2 cellular contexts compared by ENCODE assay signal in genomic region chr6:34317172-34317477, GRCh38.
A peak's percentile ranks its signal among the peaks of the same experiment; 100 is the strongest.
TF ChIP-seq lines count a peak whose summit lies in the region.

No MANE protein-coding gene starts in this region.

TF ChIP-seq in H1, 55 proteins besides CTCF, POLR2A, EP300 and RAD21:
- TF ChIP-seq BCL11A (IDR thresholded peaks at IDR 0.05; ENCODE audit: low read depth in 2 of 2, low read length in 2 of 2) (no peak), BRCA1 (IDR thresholded peaks at IDR 0.05; ENCODE audit: low read depth, low read length) (peak; percentile 57; the same call in 1 of the 2 replicates), POLR2AphosphoS5 (IDR thresholded peaks at IDR 0.05; ENCODE audit: low read depth, low read length) (no peak), CHD1 (IDR thresholded peaks at IDR 0.05; ENCODE audit: low read depth, low read length) (no peak), KDM1A (IDR thresholded peaks at IDR 0.05; ENCODE audit: borderline replicate concordance, low read length) (no peak), JUN (IDR thresholded peaks at IDR 0.05; ENCODE audit: low read depth, low read length) (no peak)
TF ChIP-seq in H1: peak in this region for 1.

TF ChIP-seq in SK-N-SH, 30 proteins besides CTCF, POLR2A, EP300 and RAD21:
- TF ChIP-seq JUND (IDR thresholded peaks at IDR 0.05) = no peak
- TF ChIP-seq POLR2AphosphoS5 (IDR thresholded peaks at IDR 0.05; ENCODE audit: low read depth, low read length) = no peak
- TF ChIP-seq NFIC (IDR thresholded peaks at IDR 0.05; ENCODE audit: borderline replicate concordance) = no peak
- no peak for TF ChIP-seq MXI1 (IDR thresholded peaks at IDR 0.05; ENCODE audit: low read depth, low read length)
- TF ChIP-seq NRF1 (IDR thresholded peaks at IDR 0.05; ENCODE audit: low read depth, low read length) = no peak
- TF ChIP-seq MEF2A (IDR thresholded peaks at IDR 0.05; ENCODE audit: borderline replicate concordance, low read depth) = no peak
- no peak for TF ChIP-seq FOXM1 (IDR thresholded peaks at IDR 0.05; ENCODE audit: low read depth)
- TF ChIP-seq USF2 (IDR thresholded peaks at IDR 0.05; ENCODE audit: borderline replicate concordance, low read depth, low read length) = no peak
TF ChIP-seq in SK-N-SH: peak in this region for 0.
